In the genomic region with DNA sequence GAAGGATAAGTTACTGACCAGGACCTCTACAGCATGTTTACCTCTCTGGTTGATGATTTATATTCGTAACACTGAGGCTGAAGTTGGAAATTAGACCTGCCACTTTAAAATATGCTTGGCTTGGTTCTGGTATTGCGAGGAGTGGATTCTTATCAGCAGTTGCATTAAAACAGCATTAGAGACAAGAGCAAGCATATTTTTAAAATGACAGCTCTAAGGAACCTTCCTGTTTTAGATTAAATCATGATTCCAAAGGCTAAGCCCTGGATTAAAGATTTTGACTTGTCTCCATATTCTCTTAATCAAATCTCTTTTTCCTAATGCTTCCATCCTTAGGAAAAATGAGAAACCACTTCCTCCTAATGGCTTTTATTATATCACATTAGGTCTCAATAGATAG, we compare ENCODE assay signal across 30 cellular contexts.
"Had no signal": no experiment of that assay in that cellular context is flagged by ENCODE, and none has a peak within 500 bp of the region (broad histone marks: within the 10 kb centered on the region; RNA-seq: fewer than 3 reads in every experiment).

No MANE protein-coding gene starts in this region.

- H3K4me3 Mint-ChIP-seq: activated B cell treated with CpG ODN at 0.5 μM for 24 hours; activated CD8-positive, alpha-beta T cell treated with anti-CD3 and anti-CD28 coated beads for 36 hours; activated naive CD8-positive, alpha-beta T cell; activated naive CD8-positive, alpha-beta T cell treated with anti-CD3 and anti-CD28 coated beads, Interleukin-2, amount 50 U/mL, for 24 hours; activated T-cell treated with anti-CD3 and anti-CD28 coated beads, Interleukin-2, amount 50 U/mL, for 4 hours; activated T-helper 17 cell treated with anti-CD3 and anti-CD28 coated beads, Interleukin-2, amount 50 U/mL, for 72 hours; central memory CD8-positive, alpha-beta T cell; effector memory CD8-positive, alpha-beta T cell; T-helper 17 cell; T-helper 2 cell treated with Interferon-gamma antibody and Interleukin-4, amounts not matched to agents 5 μg/mL and 100 μg/mL, for 36 hours had no signal

- H3K27me3 Mint-ChIP-seq: activated B cell treated with CpG ODN at 0.5 μM for 24 hours; activated CD8-positive, alpha-beta T cell treated with anti-CD3 and anti-CD28 coated beads for 36 hours; activated naive CD8-positive, alpha-beta T cell; activated naive CD8-positive, alpha-beta T cell treated with anti-CD3 and anti-CD28 coated beads, Interleukin-2, amount 50 U/mL, for 24 hours; activated T-helper 17 cell treated with anti-CD3 and anti-CD28 coated beads, Interleukin-2, amount 50 U/mL, for 72 hours; central memory CD8-positive, alpha-beta T cell; effector memory CD8-positive, alpha-beta T cell; T-helper 17 cell had no signal

- DNase-seq: activated B cell treated with CpG ODN at 0.5 μM for 24 hours; activated CD4-positive, alpha-beta T cell treated with anti-CD3 and anti-CD28 coated beads for 48 hours; activated CD4-positive, alpha-beta T cell treated with anti-CD3 and anti-CD28 coated beads, Interleukin-2, amount 50 U/mL, for 1 hour; activated CD4-positive, alpha-beta T cell treated with anti-CD3 and anti-CD28 coated beads, Interleukin-2, amount 50 U/mL, for 48 hours; activated CD8-positive, alpha-beta memory T cell treated with anti-CD3 and anti-CD28 coated beads for 24 hours; activated CD8-positive, alpha-beta T cell treated with anti-CD3 and anti-CD28 coated beads for 36 hours; activated effector memory CD4-positive, alpha-beta T cell treated with Interleukin-2 at 50 U/mL for 16 hours; activated gamma-delta T cell treated with Interleukin-2 at 50 U/mL for 16 hours; activated naive CD4-positive, alpha-beta T cell treated with anti-CD3 and anti-CD28 coated beads, Interleukin-2, amount 50 U/mL, for 16 hours; activated naive CD4-positive, alpha-beta T cell treated with Interleukin-2 at 50 U/mL for 16 hours; activated naive CD8-positive, alpha-beta T cell treated with anti-CD3 and anti-CD28 coated beads, Interleukin-2, amount 50 U/mL, for 24 hours; activated T-cell treated with anti-CD3 and anti-CD28 coated beads, Interleukin-2, amount 50 U/mL, for 4 hours; amniotic stem cell; anterior cingulate cortex; brain microvascular endothelial cell; dermis blood vessel endothelial cell; effector CD4-positive, alpha-beta T cell; effector memory CD8-positive, alpha-beta T cell; esophagus squamous epithelium; foreskin fibroblast; head of caudate nucleus; T-helper 1 cell; T-helper 17 cell; T1000; WERI-Rb-1 had no signal

- H3K4me3 ChIP-seq: coronary artery, esophagus squamous epithelium had no signal

- H3K27ac Mint-ChIP-seq: activated B cell treated with CpG ODN at 0.5 μM for 24 hours; activated CD8-positive, alpha-beta T cell treated with anti-CD3 and anti-CD28 coated beads for 36 hours; activated naive CD8-positive, alpha-beta T cell; activated naive CD8-positive, alpha-beta T cell treated with anti-CD3 and anti-CD28 coated beads, Interleukin-2, amount 50 U/mL, for 24 hours; activated T-helper 17 cell treated with anti-CD3 and anti-CD28 coated beads, Interleukin-2, amount 50 U/mL, for 72 hours; effector memory CD8-positive, alpha-beta T cell; T-helper 17 cell; T-helper 2 cell treated with Interferon-gamma antibody and Interleukin-4, amounts not matched to agents 5 μg/mL and 100 μg/mL, for 36 hours had no signal

- H3K9me3 Mint-ChIP-seq: activated B cell treated with CpG ODN at 0.5 μM for 24 hours had no signal

- H3K4me1 Mint-ChIP-seq: activated B cell treated with CpG ODN at 0.5 μM for 24 hours; activated naive CD8-positive, alpha-beta T cell treated with anti-CD3 and anti-CD28 coated beads, Interleukin-2, amount 50 U/mL, for 24 hours; activated T-helper 17 cell treated with anti-CD3 and anti-CD28 coated beads, Interleukin-2, amount 50 U/mL, for 72 hours; central memory CD8-positive, alpha-beta T cell; T-helper 17 cell had no signal
